In genomic region chr10:22618081-22618785, GRCh38 we compare ENCODE assay signal across 12 cellular contexts.
A peak's percentile ranks its signal among the peaks of the same experiment; 100 is the strongest.
DNase-seq lines count a peak whose midpoint lies in the region; ATAC-seq, FAIRE-seq and TF ChIP-seq lines count a peak whose summit lies in the region.
"Had no signal": no experiment of that assay in that cellular context is flagged by ENCODE, and none has a peak within 500 bp of the region (broad histone marks: within the 10 kb centered on the region; RNA-seq: fewer than 3 reads in every experiment).

No MANE protein-coding gene starts in this region.

- CTCF ChIA-PET in OCI-LY7 (lab: Charles Lee; ENCODE audit: unreplicated experiment) = interaction anchor here (1.0 kb wide), 1 partner anchor 19 kb away, joined by 3 read pairs; no protein-coding TSS in a partner anchor

- H3K9me2 ChIP-seq in DOHH2 (replicated peaks; ENCODE audit: control insufficient read depth, low read length) (no peaks in the 10 kb centered on the region), OCI-LY7 (ENCODE audit: insufficient read depth, low read length) (no peaks in the 10 kb centered on the region)

- no peaks in the 10 kb centered on the region for H3K27me3 Mint-ChIP-seq in central memory CD8-positive, alpha-beta T cell

- POLR2A ChIA-PET in OCI-LY7 (lab: Charles Lee) = interaction anchor here (2.2 kb wide), 1 partner anchor 13 kb away, joined by 8 read pairs; no protein-coding TSS in a partner anchor

- H4K20me1 ChIP-seq in DOHH2 (ENCODE audit: control insufficient read depth, insufficient read depth, low read depth, low read length) = peaks cover 4% of the 10 kb centered on the region; the same call in 1 of the 2 replicates
- H4K20me1 ChIP-seq in OCI-LY7 (ENCODE audit: insufficient read depth, low read length) = no peaks in the 10 kb centered on the region

- H3K4me1 Mint-ChIP-seq in central memory CD8-positive, alpha-beta T cell = peaks cover 94% of the 10 kb centered on the region

- H3F3A ChIP-seq in DOHH2 (ENCODE audit: control insufficient read depth, insufficient read depth) = peaks cover 6% of the 10 kb centered on the region; the same call in 1 of the 2 replicates

- no TSS peak for BruUV-seq in OCI-LY7 (replicated peaks; lab: Mats Ljungman, UMichigan)

- peaks cover 13% of the 10 kb centered on the region for H3K36me3 Mint-ChIP-seq in central memory CD8-positive, alpha-beta T cell (ENCODE audit: insufficient read depth)

- no peak overlapping the region; the same call in 1 of the 2 replicates for H2AFZ ChIP-seq in OCI-LY7 (ENCODE audit: low read length)

- H3K27ac ChIP-seq in DOHH2 (ENCODE audit: low read depth, low read length) (0 out of 2 replicates have a peak overlapping the region, but pooled peaks have one; percentile 12), OCI-LY7 (ENCODE audit: low read depth, low read length, poor library complexity, severe bottlenecking) (no peak overlapping the region), mesodermal cell (ENCODE audit: low read depth, low read length, severe bottlenecking) (peak overlapping the region; percentile 94)

- no peak for DNase-seq in OCI-LY7 (ENCODE audit: low spot score)
- no peak for DNase-seq in central memory CD8-positive, alpha-beta T cell (ENCODE audit: low spot score in 2 of 2)
- DNase-seq in GF-D8 (lab: John Stamatoyannopoulos, UW) = no peak
- no peak for DNase-seq in glomerular visceral epithelial cell (ENCODE audit: extremely low spot score)
- no peak for DNase-seq in NCI-H146 treated with DMSO at 0.1 percent for 48 hours (lab: John Stamatoyannopoulos, UW; ENCODE audit: unreplicated experiment)
- no peak for DNase-seq in D721Med (ENCODE audit: insufficient read length, low spot score)
- DNase-seq: activated CD4-positive, CD25-positive, alpha-beta regulatory T cell treated with anti-CD3 and anti-CD28 coated beads, Interleukin-2, amount 50 U/mL, for 72 hours; esophagus squamous epithelium; NCI-H187 had no signal

- H3K27me3 ChIP-seq in DOHH2 (ENCODE audit: control insufficient read depth, low read length) = no peaks in the 10 kb centered on the region
- H3K27me3 ChIP-seq: esophagus squamous epithelium had no signal

- 45 to 48% methylated on average over 3 of the region's 4 CpGs for WGBS in mesodermal cell (ENCODE audit: insufficient coverage in 2 of 2), 2 experiments

- H3K4me3 ChIP-seq in DOHH2 (ENCODE audit: low read length) (peak overlapping the region; percentile 18), OCI-LY7 (ENCODE audit: low read depth, low read length, poor library complexity, severe bottlenecking) (no peak overlapping the region), mesodermal cell (ENCODE audit: extremely low read depth, insufficient read depth, low read length, poor library complexity, severe bottlenecking) (no peak overlapping the region)
- H3K4me3 ChIP-seq: esophagus squamous epithelium had no signal

- H3K9me3 Mint-ChIP-seq in central memory CD8-positive, alpha-beta T cell = no peaks in the 10 kb centered on the region

- H3K4me2 ChIP-seq in DOHH2 (ENCODE audit: low read length) = peak overlapping the region; percentile 81
- peak overlapping the region; percentile 61; the same call in 1 of the 2 replicates for H3K4me2 ChIP-seq in OCI-LY7 (ENCODE audit: low read length)

- peaks cover 95% of the 10 kb centered on the region for H3K79me2 ChIP-seq in DOHH2 (ENCODE audit: control insufficient read depth, low read length)
- H3K79me2 ChIP-seq in OCI-LY7 (ENCODE audit: insufficient read depth, low read depth, low read length) = peaks cover 37% of the 10 kb centered on the region; the same call in 1 of the 2 replicates

- TF ChIP-seq CTCF in DOHH2 (IDR thresholded peaks at IDR 0.05; ENCODE audit: low read depth, low read length, poor library complexity, severe bottlenecking) (no peak), OCI-LY7 (conservative IDR thresholded peaks at IDR 0.05; ENCODE audit: low read length) (no peak), D721Med (IDR thresholded peaks at IDR 0.05; ENCODE audit: insufficient read depth, missing control alignments) (no peak)

- no peak for ATAC-seq in central memory CD8-positive, alpha-beta T cell (replicated peaks; ENCODE audit: extremely low read depth, poor library complexity, severe bottlenecking)

- no peak for FAIRE-seq in D721Med (lab: Jason Lieb, UNC)
- FAIRE-seq: G401.6 had no signal

- peaks cover 49% of the 10 kb centered on the region for H3K4me1 ChIP-seq in DOHH2 (ENCODE audit: control insufficient read depth, low read length)
- H3K4me1 ChIP-seq in OCI-LY7 (ENCODE audit: insufficient read depth, low read length, poor library complexity, severe bottlenecking) = peaks cover 47% of the 10 kb centered on the region
- peaks cover 74% of the 10 kb centered on the region for H3K4me1 ChIP-seq in mesodermal cell (ENCODE audit: control insufficient read depth, insufficient read depth, low read length, poor library complexity, severe bottlenecking)

- intact Hi-C loops in OCI-LY7 (cut with micrococcal nuclease; ENCODE audit: unreplicated experiment) = loop anchor here (5.0 kb wide), 2 partner anchors 64 to 94 kb away; partner anchors contain the start of gene PIP4K2A

- H3K36me3 ChIP-seq in DOHH2 (ENCODE audit: control insufficient read depth, low read length) (no peaks in the 10 kb centered on the region), OCI-LY7 (ENCODE audit: insufficient read depth, low read length) (no peaks in the 10 kb centered on the region), mesodermal cell (ENCODE audit: control insufficient read depth, insufficient read depth, low read length) (no peaks in the 10 kb centered on the region)
- H3K36me3 ChIP-seq: esophagus squamous epithelium had no signal

- peak overlapping the region; percentile 99 for H3K27ac Mint-ChIP-seq in central memory CD8-positive, alpha-beta T cell (ENCODE audit: low read depth)

- H3K9me3 ChIP-seq in DOHH2 (ENCODE audit: control insufficient read depth, insufficient read depth, low read length) (no peaks in the 10 kb centered on the region), OCI-LY7 (ENCODE audit: low read length) (no peaks in the 10 kb centered on the region), mesodermal cell (ENCODE audit: control insufficient read depth, low read length) (no peaks in the 10 kb centered on the region)
- H3K9me3 ChIP-seq: esophagus squamous epithelium had no signal

- peak overlapping the region; percentile 58 for H3K4me3 Mint-ChIP-seq in central memory CD8-positive, alpha-beta T cell
